24 cellular contexts compared by ENCODE assay signal in genomic region chr2:233799716-233800115, GRCh38. TPM values are rescaled to one million over a fixed set of nuclear protein-coding genes. Genes with fewer than 3 reads are reported as not detected.
"Had no signal": no experiment of that assay in that cellular context is flagged by ENCODE, and none has a peak within 500 bp of the region (broad histone marks: within the 10 kb centered on the region; RNA-seq: fewer than 3 reads in every experiment).

No MANE protein-coding gene starts in this region.

- H3K9me3 Mint-ChIP-seq: activated CD4-positive, alpha-beta T cell treated with anti-CD3 and anti-CD28 coated beads, Interleukin-2, amount 10 ng/mL, durations not matched to agents 24 days and 14 days; activated T-helper 2 cell treated with anti-CD3 and anti-CD28 coated beads, Interferon-gamma antibody, Interleukin-2, Interleukin-4, amounts not matched to agents 10 μg/mL and 5 μg/mL and 100 μg/mL, durations not matched to agents 14 hours and 24 hours and 36 hours had no signal

- H3K4me3 Mint-ChIP-seq: activated B cell treated with CpG ODN at 0.5 μM for 24 hours; activated CD4-positive, alpha-beta T cell treated with anti-CD3 and anti-CD28 coated beads, Interleukin-2, amount 10 ng/mL, durations not matched to agents 24 days and 14 days; activated naive CD8-positive, alpha-beta T cell; activated T-cell treated with anti-CD3 and anti-CD28 coated beads, Interleukin-2, amount 50 U/mL, for 72 hours; brain had no signal

- DNase-seq: activated CD4-positive, alpha-beta T cell treated with anti-CD3 and anti-CD28 coated beads, Interleukin-2, amount 10 ng/mL, durations not matched to agents 24 days and 14 days; activated CD4-positive, alpha-beta T cell treated with anti-CD3 and anti-CD28 coated beads, Interleukin-2, amount 50 U/mL, for 48 hours; activated naive CD4-positive, alpha-beta T cell; activated T-cell treated with anti-CD3 and anti-CD28 coated beads, Interleukin-2, amount 50 U/mL, for 72 hours; amygdala; Kasumi-1; NCI-H1105 treated with DMSO at 0.1 percent for 48 hours; NCI-H1436 treated with DMSO at 0.1 percent for 48 hours; NCI-H187; NCI-H2081; NCI-H2227 treated with DMSO at 0.1 percent for 48 hours; NCI-H446 treated with DMSO at 0.1 percent for 48 hours; NCI-H748 treated with DMSO at 0.1 percent for 48 hours; SIG-M5; T-helper 2 cell; T1000 had no signal

- H3K4me3 ChIP-seq: K562 had no signal

- ATAC-seq: activated T-cell treated with anti-CD3 and anti-CD28 coated beads, Interleukin-2, amount 50 U/mL, for 72 hours; K562 had no signal

- H3K27me3 Mint-ChIP-seq: activated CD4-positive, alpha-beta T cell treated with anti-CD3 and anti-CD28 coated beads, Interleukin-2, amount 10 ng/mL, durations not matched to agents 24 days and 14 days had no signal

- H3K36me3 Mint-ChIP-seq: activated naive CD8-positive, alpha-beta T cell; brain had no signal

- H3K27ac Mint-ChIP-seq: activated B cell treated with CpG ODN at 0.5 μM for 24 hours; activated CD4-positive, alpha-beta T cell treated with anti-CD3 and anti-CD28 coated beads, Interleukin-2, amount 10 ng/mL, durations not matched to agents 24 days and 14 days; activated naive CD8-positive, alpha-beta T cell; activated T-cell treated with anti-CD3 and anti-CD28 coated beads, Interleukin-2, amount 50 U/mL, for 72 hours; activated T-helper 2 cell treated with anti-CD3 and anti-CD28 coated beads, Interferon-gamma antibody, Interleukin-2, Interleukin-4, amounts not matched to agents 10 μg/mL and 5 μg/mL and 100 μg/mL, durations not matched to agents 14 hours and 24 hours and 36 hours; brain had no signal

- H3K4me1 Mint-ChIP-seq: activated B cell treated with CpG ODN at 0.5 μM for 24 hours; activated CD4-positive, alpha-beta T cell treated with anti-CD3 and anti-CD28 coated beads, Interleukin-2, amount 10 ng/mL, durations not matched to agents 24 days and 14 days; brain had no signal

RNA-seq across cellular contexts. Expression of gene MROH2A, which starts 21.6 kb away (rescaled TPM):
- total RNA-seq: activated B cell treated with CpG ODN at 0.5 μM for 24 hours; activated CD4-positive, alpha-beta T cell treated with anti-CD3 and anti-CD28 coated beads, Interleukin-2, amount 10 ng/mL, durations not matched to agents 24 days and 14 days; activated T-cell treated with anti-CD3 and anti-CD28 coated beads, Interleukin-2, amount 50 U/mL, for 72 hours; activated T-helper 2 cell treated with anti-CD3 and anti-CD28 coated beads, Interferon-gamma antibody, Interleukin-2, Interleukin-4, amounts not matched to agents 10 μg/mL and 5 μg/mL and 100 μg/mL, durations not matched to agents 14 hours and 24 hours and 36 hours; astrocyte; K562; OCI-LY7; RPMI7951 had no signal

RNA-seq across cellular contexts. Expression of gene UGT1A1, which starts 39.6 kb away (rescaled TPM):
- total RNA-seq: activated B cell treated with CpG ODN at 0.5 μM for 24 hours; activated CD4-positive, alpha-beta T cell treated with anti-CD3 and anti-CD28 coated beads, Interleukin-2, amount 10 ng/mL, durations not matched to agents 24 days and 14 days; activated T-cell treated with anti-CD3 and anti-CD28 coated beads, Interleukin-2, amount 50 U/mL, for 72 hours; activated T-helper 2 cell treated with anti-CD3 and anti-CD28 coated beads, Interferon-gamma antibody, Interleukin-2, Interleukin-4, amounts not matched to agents 10 μg/mL and 5 μg/mL and 100 μg/mL, durations not matched to agents 14 hours and 24 hours and 36 hours; astrocyte; K562; OCI-LY7; RPMI7951 had no signal
